1 cellular context compared by ENCODE assay signal in genomic region chrX:45807572-45808425, GRCh38.
TF ChIP-seq lines count a peak whose summit lies in the region.

No MANE protein-coding gene starts in this region.

TF ChIP-seq in K562, 482 proteins besides CTCF, POLR2A, EP300 and RAD21 (continued from another document):
- TF ChIP-seq FOXK2 (conservative IDR thresholded peaks at IDR 0.05 in 1 of 2, IDR thresholded peaks at IDR 0.05 in 1 of 2; ENCODE audit: low read depth in 2 of 2) (no peak), RCOR1 (IDR thresholded peaks at IDR 0.05; ENCODE audit: borderline replicate concordance in 1 of 2, low read depth in 2 of 2, low read length in 2 of 2) (no peak), ZNF253 (CRISPR knock-in tag; conservative IDR thresholded peaks at IDR 0.05) (no peak), ZNF668 (CRISPR knock-in tag; IDR thresholded peaks at IDR 0.05) (no peak), REST (CRISPR knock-in tag; IDR thresholded peaks at IDR 0.05; ENCODE audit: low read depth) (no peak), XRCC4 (IDR thresholded peaks at IDR 0.05; ENCODE audit: extremely low read depth, insufficient read depth, insufficient read length) (no peak), ZNF311 (CRISPR knock-in tag; IDR thresholded peaks at IDR 0.05) (no peak), CBX3 (IDR thresholded peaks at IDR 0.05; ENCODE audit: borderline replicate concordance in 1 of 2, low read length in 2 of 2) (no peak), ZNF695 (CRISPR knock-in tag; IDR thresholded peaks at IDR 0.05) (no peak), BACH1 (tag; IDR thresholded peaks at IDR 0.05) (no peak), ZBTB40 (IDR thresholded peaks at IDR 0.05) (no peak), ZBTB40 (CRISPR knock-in tag; IDR thresholded peaks at IDR 0.05) (no peak), ZNF124 (CRISPR knock-in tag; IDR thresholded peaks at IDR 0.05) (no peak), CREB1 (IDR thresholded peaks at IDR 0.05) (no peak), CREB1 (CRISPR knock-in tag; IDR thresholded peaks at IDR 0.05) (no peak), DEAF1 (CRISPR knock-in tag; IDR thresholded peaks at IDR 0.05) (no peak), C11orf30 (IDR thresholded peaks at IDR 0.05; ENCODE audit: low read depth) (peak; percentile 72; the same call in 1 of the 2 replicates), POLR2AphosphoS5 (IDR thresholded peaks at IDR 0.05; ENCODE audit: control insufficient read depth, insufficient read depth, low read depth, low read length) (no peak), ZNF384 (IDR thresholded peaks at IDR 0.05; ENCODE audit: low read depth, low read length) (no peak), CEBPG (CRISPR knock-in tag; IDR thresholded peaks at IDR 0.05) (no peak), CEBPG (tag; conservative IDR thresholded peaks at IDR 0.05 in 1 of 2, IDR thresholded peaks at IDR 0.05 in 1 of 2) (peak; percentile 27 to 93; a peak in 2 of 4 replicates), ZNF174 (CRISPR knock-in tag; IDR thresholded peaks at IDR 0.05) (no peak), RBBP5 (IDR thresholded peaks at IDR 0.05; ENCODE audit: borderline replicate concordance, insufficient read depth, low read length, poor library complexity, severe bottlenecking) (no peak), CBX1 (IDR thresholded peaks at IDR 0.05; ENCODE audit: low read depth) (no peak), TEAD4 (IDR thresholded peaks at IDR 0.05; ENCODE audit: low read length) (no peak), TEAD4 (CRISPR knock-in tag; IDR thresholded peaks at IDR 0.05; ENCODE audit: borderline replicate concordance) (no peak), MAFF (IDR thresholded peaks at IDR 0.05; ENCODE audit: low read length) (peak; percentile 91), CEBPB (tag; IDR thresholded peaks at IDR 0.05) (peak; percentile 90), HNRNPUL1 (IDR thresholded peaks at IDR 0.05; ENCODE audit: low read length) (no peak), SMAD4 (CRISPR knock-in tag; conservative IDR thresholded peaks at IDR 0.05) (no peak), TCF7 (IDR thresholded peaks at IDR 0.05; ENCODE audit: borderline replicate concordance) (no peak), ZNF316 (IDR thresholded peaks at IDR 0.05) (peak; percentile 87), PYGO2 (tag; IDR thresholded peaks at IDR 0.05) (no peak), CSDE1 (IDR thresholded peaks at IDR 0.05) (no peak), ARID2 (IDR thresholded peaks at IDR 0.05) (no peak), ZNF655 (CRISPR knock-in tag; IDR thresholded peaks at IDR 0.05) (no peak), HOXB6 (CRISPR knock-in tag; IDR thresholded peaks at IDR 0.05; ENCODE audit: borderline replicate concordance) (no peak), CCNT2 (IDR thresholded peaks at IDR 0.05; ENCODE audit: borderline replicate concordance, extremely low read depth, insufficient read length, low read depth, low read length) (no peak), ZNF395 (CRISPR knock-in tag; IDR thresholded peaks at IDR 0.05) (no peak), ARID3B (CRISPR knock-in tag; IDR thresholded peaks at IDR 0.05; ENCODE audit: borderline replicate concordance) (no peak), CTBP1 (IDR thresholded peaks at IDR 0.05; ENCODE audit: borderline replicate concordance) (no peak)
